In genomic region chr3:154040283-154040682, GRCh38 we compare ENCODE assay signal across 9 cellular contexts.
DNase-seq lines count a peak whose midpoint lies in the region; ATAC-seq and TF ChIP-seq lines count a peak whose summit lies in the region.
"Had no signal": no experiment of that assay in that cellular context is flagged by ENCODE, and none has a peak within 500 bp of the region (broad histone marks: within the 10 kb centered on the region; RNA-seq: fewer than 3 reads in every experiment).

No MANE protein-coding gene starts in this region.

- no peaks in the 10 kb centered on the region for H3K4me1 Mint-ChIP-seq in MCF 10A (ENCODE audit: insufficient read depth, unreplicated experiment)
- H3K4me1 Mint-ChIP-seq in type B pancreatic cell (ENCODE audit: unreplicated experiment) = no peaks in the 10 kb centered on the region
- no peaks in the 10 kb centered on the region for H3K4me1 Mint-ChIP-seq in activated CD4-positive, alpha-beta memory T cell treated with anti-CD3 and anti-CD28 coated beads for 36 hours (ENCODE audit: low read depth)

- no peak for TF ChIP-seq POLR2A in breast epithelium (IDR thresholded peaks at IDR 0.05)
- TF ChIP-seq POLR2A in body of pancreas (IDR thresholded peaks at IDR 0.05) = no peak
- TF ChIP-seq POLR2A in sigmoid colon (IDR thresholded peaks at IDR 0.05) = no peak
- no peak for TF ChIP-seq POLR2A in lower leg skin (IDR thresholded peaks at IDR 0.05)

- no peaks in the 10 kb centered on the region for H3K36me3 Mint-ChIP-seq in MCF 10A (ENCODE audit: insufficient read depth, unreplicated experiment)
- no peaks in the 10 kb centered on the region for H3K36me3 Mint-ChIP-seq in type B pancreatic cell
- H3K36me3 Mint-ChIP-seq in activated CD4-positive, alpha-beta memory T cell treated with anti-CD3 and anti-CD28 coated beads for 36 hours = no peaks in the 10 kb centered on the region
- H3K36me3 Mint-ChIP-seq: activated naive CD8-positive, alpha-beta T cell had no signal

- intact Hi-C loops in MCF 10A (cut with micrococcal nuclease) = loop anchor here (1.0 kb wide), 1 partner anchor 213 kb away; no protein-coding TSS in a partner anchor
- intact Hi-C loops in breast epithelium (cut with DNase I; ENCODE audit: low total_unique reads) = no loop called here
- intact Hi-C loops in body of pancreas (cut with DNase I) = no loop called here
- intact Hi-C loops in sigmoid colon (cut with DNase I) = no loop called here
- intact Hi-C loops in activated CD4-positive, alpha-beta memory T cell treated with anti-CD3 and anti-CD28 coated beads for 36 hours (cut with micrococcal nuclease) = loop anchor here (1.0 to 5.0 kb wide), 2 partner anchors 197 to 213 kb away; no protein-coding TSS in a partner anchor
- intact Hi-C loops in lower leg skin (cut with DNase I; ENCODE audit: low total_unique reads) = no loop called here

- H3K27me3 ChIP-seq in breast epithelium (no peaks in the 10 kb centered on the region), body of pancreas (no peaks in the 10 kb centered on the region), sigmoid colon (no peaks in the 10 kb centered on the region)

- no peak overlapping the region for H3K4me3 ChIP-seq in breast epithelium
- H3K4me3 ChIP-seq in body of pancreas = no peak overlapping the region
- no peak overlapping the region for H3K4me3 ChIP-seq in sigmoid colon
- H3K4me3 ChIP-seq in lower leg skin (ENCODE audit: low read depth, poor library complexity, severe bottlenecking) = no peak overlapping the region

- no peak overlapping the region for H3K4me3 Mint-ChIP-seq in MCF 10A (ENCODE audit: unreplicated experiment)
- H3K4me3 Mint-ChIP-seq in type B pancreatic cell = no peak overlapping the region
- no peak overlapping the region for H3K4me3 Mint-ChIP-seq in activated CD4-positive, alpha-beta memory T cell treated with anti-CD3 and anti-CD28 coated beads for 36 hours
- H3K4me3 Mint-ChIP-seq: activated naive CD8-positive, alpha-beta T cell had no signal

- H3K36me3 ChIP-seq in breast epithelium (no peaks in the 10 kb centered on the region), body of pancreas (replicated peaks in 1 of 2; ENCODE audit: insufficient read depth in 1 of 2, low read depth in 2 of 2) (no peaks in the 10 kb centered on the region), sigmoid colon (no peaks in the 10 kb centered on the region)

- no TSS peak for BruUV-seq in MCF 10A (replicated peaks; lab: Mats Ljungman, UMichigan)

- no peaks in the 10 kb centered on the region for H3K4me1 ChIP-seq in breast epithelium
- H3K4me1 ChIP-seq in body of pancreas = no peaks in the 10 kb centered on the region
- H3K4me1 ChIP-seq in sigmoid colon = peaks cover 0 to 28% (median 17%) of the 10 kb centered on the region in 4 donors

- peak; percentile 18 for TF ChIP-seq CTCF in MCF 10A (IDR thresholded peaks at IDR 0.05; ENCODE audit: unreplicated experiment)
- no peak for TF ChIP-seq CTCF in breast epithelium (IDR thresholded peaks at IDR 0.05)
- peak in 4 of 7 experiments; percentile 9 to 31 (median 16) for TF ChIP-seq CTCF in body of pancreas (IDR thresholded peaks at IDR 0.05)
- peak; percentile 62 for TF ChIP-seq CTCF in type B pancreatic cell (conservative IDR thresholded peaks at IDR 0.05)
- TF ChIP-seq CTCF in sigmoid colon (IDR thresholded peaks at IDR 0.05) = no peak
- no peak for TF ChIP-seq CTCF in lower leg skin (IDR thresholded peaks at IDR 0.05)

- no peak for TF ChIP-seq EP300 in sigmoid colon (IDR thresholded peaks at IDR 0.05)

- H3K9me3 ChIP-seq in breast epithelium (no peaks in the 10 kb centered on the region), body of pancreas (no peaks in the 10 kb centered on the region), sigmoid colon (no peaks in the 10 kb centered on the region)

- POLR2A ChIA-PET in MCF 10A (lab: Yijun Ruan, JAX) = no interaction called here
- POLR2A ChIA-PET in activated CD4-positive, alpha-beta memory T cell treated with anti-CD3 and anti-CD28 coated beads for 36 hours (lab: Charles Lee) = no interaction called here

- H3K27me3 Mint-ChIP-seq in MCF 10A (ENCODE audit: insufficient read depth, unreplicated experiment) (no peaks in the 10 kb centered on the region), type B pancreatic cell (no peaks in the 10 kb centered on the region)
- peaks cover 1% of the 10 kb centered on the region for H3K27me3 Mint-ChIP-seq in activated CD4-positive, alpha-beta memory T cell treated with anti-CD3 and anti-CD28 coated beads for 36 hours

- DNase-seq in MCF 10A (ENCODE audit: unreplicated experiment) = peak; percentile 49
- no peak for DNase-seq in breast epithelium (ENCODE audit: low spot score in 2 of 2)
- DNase-seq in body of pancreas = no peak
- DNase-seq in type B pancreatic cell (ENCODE audit: extremely low spot score, unreplicated experiment) = no peak
- no peak for DNase-seq in sigmoid colon
- no peak for DNase-seq in activated CD4-positive, alpha-beta memory T cell treated with anti-CD3 and anti-CD28 coated beads for 36 hours
- DNase-seq in lower leg skin (ENCODE audit: low spot score in 2 of 2) = no peak

- H3K9me3 Mint-ChIP-seq in MCF 10A (ENCODE audit: unreplicated experiment) (no peaks in the 10 kb centered on the region), type B pancreatic cell (no peaks in the 10 kb centered on the region)
- H3K9me3 Mint-ChIP-seq in activated CD4-positive, alpha-beta memory T cell treated with anti-CD3 and anti-CD28 coated beads for 36 hours = no peaks in the 10 kb centered on the region

- ATAC-seq in HG03521 (IDR thresholded peaks at IDR 0.05; ENCODE audit: unreplicated experiment) (peak; percentile 73), body of pancreas (no peak)

- no peak overlapping the region for H3K27ac Mint-ChIP-seq in MCF 10A (ENCODE audit: low read depth, unreplicated experiment)
- H3K27ac Mint-ChIP-seq in type B pancreatic cell = no peak overlapping the region
- no peak overlapping the region for H3K27ac Mint-ChIP-seq in activated CD4-positive, alpha-beta memory T cell treated with anti-CD3 and anti-CD28 coated beads for 36 hours
- H3K27ac Mint-ChIP-seq: activated naive CD8-positive, alpha-beta T cell had no signal

- CTCF ChIA-PET in MCF 10A (lab: Yijun Ruan, JAX) = no interaction called here
- CTCF ChIA-PET in activated CD4-positive, alpha-beta memory T cell treated with anti-CD3 and anti-CD28 coated beads for 36 hours (lab: Charles Lee) = interaction anchor here (0.9 to 1.1 kb wide), 2 partner anchors 207 to 212 kb away, joined by 3 to 4 read pairs; no protein-coding TSS in a partner anchor

- H3K27ac ChIP-seq in breast epithelium (no peak overlapping the region), body of pancreas (no peak overlapping the region), sigmoid colon (no peak overlapping the region)

Comparison
In these comparisons a context has a peak if more than half of its experiments do, and no peak if none do; other contexts are left out.
1. CTCF ChIP-seq: peak in MCF 10A (single experiment), body of pancreas (4 of 7) and type B pancreatic cell (single experiment); none in breast epithelium (0 of 3), sigmoid colon (0 of 4) and lower leg skin (0 of 3).
2. intact Hi-C loops: an anchor here in MCF 10A (1.0 kb wide) and activated CD4-positive, alpha-beta memory T cell treated with anti-CD3 and anti-CD28 coated beads for 36 hours (1.0 to 5.0 kb wide); none called in breast epithelium, body of pancreas, sigmoid colon and lower leg skin.